7 cellular contexts compared by ENCODE assay signal in genomic region chr9:91798273-91799112, GRCh38.
DNase-seq lines count a peak whose midpoint lies in the region; ATAC-seq and TF ChIP-seq lines count a peak whose summit lies in the region.
"Not testable (repeated sequence)": the region's sequence is repeated elsewhere in the genome, so short reads cannot be mapped to it uniquely, and the experiment has no call there.

No MANE protein-coding gene starts in this region.

- CTCF ChIA-PET in activated naive CD4-positive, alpha-beta T cell treated with anti-CD3 and anti-CD28 coated beads, Interleukin-2, amount 10 ng/mL, durations not matched to agents 7 days and 5 days (lab: Charles Lee), result not testable (repeated sequence)

- H3K4me1 Mint-ChIP-seq in T-helper 17 cell, result peaks cover 14% of the 10 kb centered on the region
- peaks cover 12% of the 10 kb centered on the region for H3K4me1 Mint-ChIP-seq in activated naive CD4-positive, alpha-beta T cell treated with anti-CD3 and anti-CD28 coated beads, Interleukin-2, amount 10 ng/mL, durations not matched to agents 7 days and 5 days
- peaks cover 15% of the 10 kb centered on the region in 2 donors for H3K4me1 Mint-ChIP-seq in natural killer cell

- not testable (repeated sequence) for TF ChIP-seq POLR2A in erythroblast (IDR thresholded peaks at IDR 0.05; ENCODE audit: low read length)

- H3K27me3 Mint-ChIP-seq in T-helper 17 cell; activated naive CD4-positive, alpha-beta T cell treated with anti-CD3 and anti-CD28 coated beads, Interleukin-2, amount 10 ng/mL, durations not matched to agents 7 days and 5 days; natural killer cell (ENCODE audit: low read depth in 2 of 2): not testable (repeated sequence)

- ATAC-seq in GM18867 (IDR thresholded peaks at IDR 0.05; ENCODE audit: unreplicated experiment) (peak; percentile 45), T-helper 17 cell (peak; percentile 69), natural killer cell (peak; percentile 74 to 82 (median 76))

- DNase-seq in T-helper 17 cell (peak in 1 of 3 donors; percentile 12), erythroblast (lab: John Stamatoyannopoulos, UW) (peak; percentile 76), natural killer cell (peak; percentile 68)
- DNase-seq in activated CD8-positive, alpha-beta memory T cell treated with anti-CD3 and anti-CD28 coated beads, Interleukin-2, amount 50 U/mL, for 4 hours, result peak; percentile 57
- peak; percentile 33 for DNase-seq in activated naive CD4-positive, alpha-beta T cell treated with anti-CD3 and anti-CD28 coated beads, Interleukin-2, amount 10 ng/mL, durations not matched to agents 7 days and 5 days
- peak; percentile 10 to 41 (median 19) for DNase-seq in stimulated activated CD4-positive, alpha-beta T cell treated with anti-CD3 and anti-CD28 coated beads, TNF-alpha, amount 100 ng/mL, for 48 hours (ENCODE audit: low read depth in 3 of 3)

- not testable (repeated sequence) for TF ChIP-seq CTCF in natural killer cell (IDR thresholded peaks at IDR 0.05)

- H3K36me3 Mint-ChIP-seq in T-helper 17 cell (ENCODE audit: low read depth); activated naive CD4-positive, alpha-beta T cell treated with anti-CD3 and anti-CD28 coated beads, Interleukin-2, amount 10 ng/mL, durations not matched to agents 7 days and 5 days; natural killer cell: not testable (repeated sequence)

- H3K4me3 Mint-ChIP-seq in T-helper 17 cell (peak overlapping the region; percentile 85), natural killer cell (peak overlapping the region; percentile 58)
- H3K4me3 Mint-ChIP-seq in activated naive CD4-positive, alpha-beta T cell treated with anti-CD3 and anti-CD28 coated beads, Interleukin-2, amount 10 ng/mL, durations not matched to agents 7 days and 5 days, result not testable (repeated sequence)

- not testable (repeated sequence) for H3K9me3 Mint-ChIP-seq in activated naive CD4-positive, alpha-beta T cell treated with anti-CD3 and anti-CD28 coated beads, Interleukin-2, amount 10 ng/mL, durations not matched to agents 7 days and 5 days; natural killer cell

- H3K9me3 ChIP-seq in T-helper 17 cell (ENCODE audit: control insufficient read depth, low read length, poor library complexity, severe bottlenecking), result not testable (repeated sequence)

- H3K27ac Mint-ChIP-seq in T-helper 17 cell (peak overlapping the region; percentile 76), natural killer cell (peak overlapping the region; percentile 88 to 89)
- H3K27ac Mint-ChIP-seq in activated naive CD4-positive, alpha-beta T cell treated with anti-CD3 and anti-CD28 coated beads, Interleukin-2, amount 10 ng/mL, durations not matched to agents 7 days and 5 days, result peak overlapping the region; percentile 55

- intact Hi-C loops in natural killer cell (cut with micrococcal nuclease), result not testable (repeated sequence)
